In genomic region chr9:89010526-89011089, GRCh38 we compare ENCODE assay signal across 19 cellular contexts. TPM values are rescaled to one million over a fixed set of nuclear protein-coding genes. Genes with fewer than 3 reads are reported as not detected.
"Had no signal": no experiment of that assay in that cellular context is flagged by ENCODE, and none has a peak within 500 bp of the region (broad histone marks: within the 10 kb centered on the region; RNA-seq: fewer than 3 reads in every experiment).

No MANE protein-coding gene starts in this region.

- H3K36me3 Mint-ChIP-seq: naive thymus-derived CD4-positive, alpha-beta T cell; stimulated activated effector memory CD8-positive, alpha-beta T cell treated with anti-CD3 and anti-CD28 coated beads, Interleukin-12 subunit alpha, Interleukin-12 subunit beta, amount 100 ng/mL, for 72 hours; type B pancreatic cell had no signal

- H3K4me3 ChIP-seq: colonic mucosa, heart left ventricle, right atrium auricular region, suprapubic skin, thyroid gland had no signal

- H3K27me3 ChIP-seq: colonic mucosa, right atrium auricular region, suprapubic skin, thyroid gland had no signal

- H3K4me3 Mint-ChIP-seq: naive thymus-derived CD4-positive, alpha-beta T cell; nephron progenitor cell; stimulated activated effector memory CD8-positive, alpha-beta T cell treated with anti-CD3 and anti-CD28 coated beads, Interleukin-12 subunit alpha, Interleukin-12 subunit beta, amount 100 ng/mL, for 72 hours; type B pancreatic cell had no signal

- H3K9me3 ChIP-seq: colonic mucosa, heart left ventricle, right atrium auricular region, suprapubic skin, thyroid gland had no signal

- H3K9me3 Mint-ChIP-seq: naive thymus-derived CD4-positive, alpha-beta T cell; stimulated activated effector memory CD8-positive, alpha-beta T cell treated with anti-CD3 and anti-CD28 coated beads, Interleukin-12 subunit alpha, Interleukin-12 subunit beta, amount 100 ng/mL, for 72 hours; type B pancreatic cell had no signal

- H3K27ac Mint-ChIP-seq: naive thymus-derived CD4-positive, alpha-beta T cell; nephron progenitor cell; stimulated activated effector memory CD8-positive, alpha-beta T cell treated with anti-CD3 and anti-CD28 coated beads, Interleukin-12 subunit alpha, Interleukin-12 subunit beta, amount 100 ng/mL, for 72 hours; type B pancreatic cell had no signal

- H3K4me1 ChIP-seq: colonic mucosa, right atrium auricular region, thyroid gland had no signal

- H3K27me3 Mint-ChIP-seq: type B pancreatic cell had no signal

- H3K4me1 Mint-ChIP-seq: nephron progenitor cell; stimulated activated effector memory CD8-positive, alpha-beta T cell treated with anti-CD3 and anti-CD28 coated beads, Interleukin-12 subunit alpha, Interleukin-12 subunit beta, amount 100 ng/mL, for 72 hours had no signal

- ATAC-seq: heart left ventricle; left colon; naive thymus-derived CD4-positive, alpha-beta T cell; stimulated activated effector memory CD8-positive, alpha-beta T cell treated with anti-CD3 and anti-CD28 coated beads, Interleukin-12 subunit alpha, Interleukin-12 subunit beta, amount 100 ng/mL, for 72 hours; stimulated activated naive CD8-positive, alpha-beta T cell treated with anti-CD3 and anti-CD28 coated beads, Interleukin-15, Interleukin-2, amounts not matched to agents 100 U/mL and 50 U/mL, for 24 hours had no signal

- H3K27ac ChIP-seq: colonic mucosa, heart left ventricle, right atrium auricular region, suprapubic skin, thyroid gland had no signal

- H3K36me3 ChIP-seq: colonic mucosa, heart left ventricle, right atrium auricular region, suprapubic skin, thyroid gland had no signal

- DNase-seq: colonic mucosa; dermis blood vessel endothelial cell; erythroblast; heart left ventricle; hippocampal formation; left colon; mesendoderm; naive thymus-derived CD4-positive, alpha-beta T cell; nephron progenitor cell; posterior cingulate gyrus; small intestine; stimulated activated CD4-positive, alpha-beta T cell treated with anti-CD3 and anti-CD28 coated beads, Interleukin-2, amount 100 ng/mL, for 48 hours; stimulated activated CD8-positive, alpha-beta memory T cell treated with anti-CD3 and anti-CD28 coated beads, Interleukin-4, amount 100 ng/mL, for 48 hours; stimulated activated naive CD8-positive, alpha-beta T cell treated with anti-CD3 and anti-CD28 coated beads, Interleukin-15, Interleukin-2, amounts not matched to agents 100 U/mL and 50 U/mL, for 24 hours; thyroid gland had no signal

RNA-seq across cellular contexts. Expression of gene S1PR3, which starts 19.3 kb away (rescaled TPM):
- polyA plus RNA-seq: naive thymus-derived CD4-positive, alpha-beta T cell had no signal
